ENCODE assay signal across 8 cellular contexts in the genomic region with DNA sequence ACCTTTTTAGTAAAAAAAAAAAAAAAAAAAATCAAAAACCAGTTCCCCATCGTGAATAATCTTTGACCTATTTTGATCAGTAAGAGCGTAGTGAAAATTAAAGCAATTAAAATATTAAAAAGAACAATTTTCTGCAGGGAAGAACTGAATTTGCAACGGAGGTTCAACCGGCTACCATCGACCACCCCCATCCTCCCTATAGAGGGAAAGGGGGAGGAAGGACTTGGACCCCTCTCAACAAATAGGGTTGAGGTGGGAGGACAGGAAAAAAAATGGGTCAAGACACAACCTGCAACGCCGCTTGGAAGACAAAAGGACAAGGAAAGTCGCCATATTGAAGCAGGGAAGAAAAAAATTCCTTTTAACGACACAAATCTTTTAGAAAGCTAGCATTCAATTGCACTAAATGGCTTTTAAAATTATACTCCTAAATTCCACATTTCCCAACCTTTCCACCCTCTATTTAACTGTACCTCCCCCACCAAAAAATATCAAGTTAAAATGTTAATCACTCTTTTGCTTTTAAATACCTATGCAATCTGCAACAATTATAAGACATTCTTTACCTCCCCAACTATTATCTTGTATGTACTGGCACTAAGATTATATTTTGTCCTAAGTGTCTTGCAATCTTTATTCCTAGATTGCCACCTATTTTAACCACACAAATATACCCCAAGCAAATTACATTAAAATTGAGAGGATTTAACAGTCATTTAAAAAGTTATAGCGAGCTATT. TPM values are rescaled to one million over a fixed set of nuclear protein-coding genes. Genes with fewer than 3 reads are reported as not detected.
A peak's percentile ranks its signal among the peaks of the same experiment; 100 is the strongest.
DNase-seq lines count a peak whose midpoint lies in the region; ATAC-seq and TF ChIP-seq lines count a peak whose summit lies in the region.

No MANE protein-coding gene starts in this region.

- intact Hi-C loops in colonic mucosa (cut with DNase I): no loop called here

- TF ChIP-seq CTCF in GM12864 (IDR thresholded peaks at IDR 0.05; ENCODE audit: low read depth, low read length, missing control alignments) (no peak), colonic mucosa (IDR thresholded peaks at IDR 0.05) (no peak), liver (IDR thresholded peaks at IDR 0.05; ENCODE audit: low read depth, low read length, missing input control) (no peak)

- peaks cover 3% of the 10 kb centered on the region for H3K27me3 Mint-ChIP-seq in stimulated activated naive CD8-positive, alpha-beta T cell treated with anti-CD3 and anti-CD28 coated beads, Interleukin-15, Interleukin-2, amounts not matched to agents 100 ng/mL and 50 ng/mL, for 24 hours

- H3K9me3 Mint-ChIP-seq in stimulated activated naive CD8-positive, alpha-beta T cell treated with anti-CD3 and anti-CD28 coated beads, Interleukin-15, Interleukin-2, amounts not matched to agents 100 ng/mL and 50 ng/mL, for 24 hours: no peaks in the 10 kb centered on the region

- H3K9ac ChIP-seq in colonic mucosa (ENCODE audit: low read depth in 2 of 2, low read length in 2 of 2) (peak overlapping the region; percentile 96 to 100), liver (ENCODE audit: low read depth in 1 of 2, low read length in 2 of 2) (peak overlapping the region; percentile 99 to 100)

- H3K9me3 ChIP-seq in colonic mucosa (no peaks in the 10 kb centered on the region), liver (ENCODE audit: control insufficient read depth in 4 of 4, low read length in 3 of 4) (no peaks in the 10 kb centered on the region)

- H3K4me1 Mint-ChIP-seq in stimulated activated naive CD8-positive, alpha-beta T cell treated with anti-CD3 and anti-CD28 coated beads, Interleukin-15, Interleukin-2, amounts not matched to agents 100 ng/mL and 50 ng/mL, for 24 hours (ENCODE audit: low read depth): peaks cover 75% of the 10 kb centered on the region

- peak overlapping the region; percentile 99 for H3K27ac Mint-ChIP-seq in stimulated activated naive CD8-positive, alpha-beta T cell treated with anti-CD3 and anti-CD28 coated beads, Interleukin-15, Interleukin-2, amounts not matched to agents 100 ng/mL and 50 ng/mL, for 24 hours

- TF ChIP-seq RAD21 in liver (IDR thresholded peaks at IDR 0.05): no peak

- H3K4me3 ChIP-seq in GM12864 (ENCODE audit: low read depth, low read length) (peak overlapping the region; percentile 81), colonic mucosa (peak overlapping the region; percentile 63), liver (ENCODE audit: low read depth in 1 of 3, low read length in 3 of 3) (peak overlapping the region; percentile 90 to 97 (median 96))

- ATAC-seq in activated CD4-positive, CD25-positive, alpha-beta regulatory T cell treated with anti-CD3 and anti-CD28 coated beads, Interleukin-2, amount 50 U/mL, for 24 hours: no peak
- no peak for ATAC-seq in left lobe of liver

- H3K4me3 Mint-ChIP-seq in stimulated activated naive CD8-positive, alpha-beta T cell treated with anti-CD3 and anti-CD28 coated beads, Interleukin-15, Interleukin-2, amounts not matched to agents 100 ng/mL and 50 ng/mL, for 24 hours: peak overlapping the region; percentile 96

- H3K36me3 Mint-ChIP-seq in stimulated activated naive CD8-positive, alpha-beta T cell treated with anti-CD3 and anti-CD28 coated beads, Interleukin-15, Interleukin-2, amounts not matched to agents 100 ng/mL and 50 ng/mL, for 24 hours (ENCODE audit: low read depth): peaks cover 84% of the 10 kb centered on the region

- H3K27me3 ChIP-seq in colonic mucosa (no peaks in the 10 kb centered on the region), liver (ENCODE audit: control insufficient read depth in 4 of 4, insufficient read depth in 4 of 4, low read length in 3 of 4) (no peaks in the 10 kb centered on the region)

- DNase-seq in GM12864 (ENCODE audit: low read depth): no peak
- peak; percentile 91 for DNase-seq in NCI-H1105 treated with DMSO at 0.1 percent for 48 hours (lab: John Stamatoyannopoulos, UW)
- peak in 3 of 5 experiments; percentile 19 to 74 (median 47) for DNase-seq in T-helper 2 cell
- DNase-seq in colonic mucosa: peak; percentile 46
- DNase-seq in left lobe of liver (ENCODE audit: low spot score): no peak

- H3K27ac ChIP-seq in colonic mucosa: peak overlapping the region; percentile 93
- peak overlapping the region; percentile 83 to 92 for H3K27ac ChIP-seq in liver (ENCODE audit: low read depth in 1 of 2, low read length in 2 of 2)

- no peaks in the 10 kb centered on the region for H3K36me3 ChIP-seq in colonic mucosa
- peaks cover 3 to 13% (median 8%) of the 10 kb centered on the region in 4 donors for H3K36me3 ChIP-seq in liver (ENCODE audit: control insufficient read depth in 4 of 4, insufficient read depth in 3 of 4, low read depth in 1 of 4, low read length in 3 of 4)

- 1% methylated on average over 10 of the region's 10 CpGs for WGBS in liver

- H3K4me1 ChIP-seq in colonic mucosa (peaks cover 4% of the 10 kb centered on the region), liver (ENCODE audit: control insufficient read depth in 4 of 4, insufficient read depth in 4 of 4, low read length in 3 of 4) (peaks cover 2 to 23% (median 14%) of the 10 kb centered on the region in 4 donors)

TF ChIP-seq in liver, 16 proteins besides CTCF, POLR2A, EP300 and RAD21:
- no peak for TF ChIP-seq HNF4G (IDR thresholded peaks at IDR 0.05)
- TF ChIP-seq YY1 (IDR thresholded peaks at IDR 0.05): peak; percentile 96
- TF ChIP-seq TAF1 (conservative IDR thresholded peaks at IDR 0.05): peak; percentile 62
- peak in 1 of 2 donors; percentile 59 for TF ChIP-seq JUND (IDR thresholded peaks at IDR 0.05)
- no peak for TF ChIP-seq HNF4A (conservative IDR thresholded peaks at IDR 0.05)
- peak in 1 of 2 donors; percentile 17 for TF ChIP-seq GABPA (IDR thresholded peaks at IDR 0.05 in 1 of 2, conservative IDR thresholded peaks at IDR 0.05 in 1 of 2)

RNA-seq across cellular contexts. Expression of gene PPP1R10, which starts 1.7 kb away (rescaled TPM):
- 10 to 100 TPM; 46.9 to 78.2 TPM for total RNA-seq in colonic mucosa
- total RNA-seq in liver: 10 to 100 TPM; 11.1 to 21.1 TPM
- 10 to 100 TPM; 14.1 to 14.2 TPM for polyA plus RNA-seq in liver
- total RNA-seq in left lobe of liver: 49.8 TPM

RNA-seq across cellular contexts. Expression of gene MRPS18B, which starts 2.3 kb away (rescaled TPM):
- total RNA-seq in colonic mucosa: 10 to 100 TPM; 63.6 to 70.3 TPM
- 10 to 100 TPM; 50.5 to 58.6 TPM for total RNA-seq in liver
- polyA plus RNA-seq in liver: 10 to 100 TPM; 80.2 to 81.9 TPM
- 53.3 TPM for total RNA-seq in left lobe of liver

RNA-seq across cellular contexts. Expression of gene ATAT1, which starts 11.3 kb away (rescaled TPM):
- total RNA-seq in colonic mucosa (10 to 100 TPM; 11.5 to 15.9 TPM), liver (1 to 10 TPM; 2.1 to 3.3 TPM), left lobe of liver (5.1 TPM)
- 1 to 10 TPM; 2.6 to 5.4 TPM for polyA plus RNA-seq in liver

RNA-seq across cellular contexts. Expression of gene C6orf136, which starts 31.5 kb away (rescaled TPM):
- total RNA-seq in colonic mucosa (10 to 100 TPM; 71.3 to 83.3 TPM), liver (1 to 10 TPM; 2.0 to 8.9 TPM), left lobe of liver (13.8 TPM)
- 10 to 100 TPM; 10.8 to 12.0 TPM for polyA plus RNA-seq in liver

RNA-seq across cellular contexts. Expression of gene ABCF1, which starts 44.1 kb away (rescaled TPM):
- total RNA-seq in colonic mucosa: 10 to 100 TPM; 43.6 to 61.3 TPM
- total RNA-seq in liver: 10 to 100 TPM; 20.4 to 33.9 TPM
- polyA plus RNA-seq in liver: 10 to 100 TPM; 25.0 to 27.2 TPM
- 24.4 TPM for total RNA-seq in left lobe of liver

Comparison
In these comparisons a context has a peak if more than half of its experiments do, and no peak if none do; other contexts are left out.
1. DNase-seq: peak in NCI-H1105 treated with DMSO at 0.1 percent for 48 hours (single experiment), T-helper 2 cell (3 of 5) and colonic mucosa (single experiment); none in GM12864 (single experiment) and left lobe of liver (single experiment).
2. Peak in every context shown above with its lines, with median percentiles within 50 percentile points of each other: H3K4me3 ChIP-seq.